ENCODE assay signal across 23 cellular contexts in genomic region chr3:45477026-45477725, GRCh38.
DNase-seq lines count a peak whose midpoint lies in the region; ATAC-seq and TF ChIP-seq lines count a peak whose summit lies in the region.
"Had no signal": no experiment of that assay in that cellular context is flagged by ENCODE, and none has a peak within 500 bp of the region (broad histone marks: within the 10 kb centered on the region; RNA-seq: fewer than 3 reads in every experiment).

No MANE protein-coding gene starts in this region.

- peaks cover 65% of the 10 kb centered on the region for H3K36me3 ChIP-seq in DND-41 (ENCODE audit: insufficient read depth, low read length)
- peaks cover 13% of the 10 kb centered on the region for H3K36me3 ChIP-seq in adipocyte (ENCODE audit: control insufficient read depth, insufficient read depth, low read length, severe bottlenecking)
- H3K36me3 ChIP-seq in spleen, result peaks cover 0 to 93% (median 24%) of the 10 kb centered on the region in 6 donors
- H3K36me3 ChIP-seq: MG63 had no signal

- POLR2A ChIA-PET in AG04449 (lab: Yijun Ruan, JAX), result no interaction called here

- TF ChIP-seq CTCF in AG04449 (IDR thresholded peaks at IDR 0.05; ENCODE audit: insufficient read depth, low read length, missing control alignments), result no peak
- TF ChIP-seq CTCF in DND-41 (IDR thresholded peaks at IDR 0.05; ENCODE audit: borderline replicate concordance, extremely low read depth, low read length, poor library complexity, severe bottlenecking), result no peak
- TF ChIP-seq CTCF in nephron progenitor cell (IDR thresholded peaks at IDR 0.05), result no peak
- no peak for TF ChIP-seq CTCF in spleen (IDR thresholded peaks at IDR 0.05 in 8 of 11, conservative IDR thresholded peaks at IDR 0.05 in 3 of 11)

- 68 to 86% (median 82%) methylated on average over 4 of the region's 4 CpGs for WGBS in spleen, 5 donors

- H3K27ac Mint-ChIP-seq in nephron progenitor cell (peak overlapping the region; percentile 32), immature natural killer cell (no peak overlapping the region)
- H3K27ac Mint-ChIP-seq: CD8-positive, alpha-beta T cell had no signal

- H3K36me3 Mint-ChIP-seq in nephron progenitor cell (ENCODE audit: low read depth), result peaks cover 68% of the 10 kb centered on the region
- H3K36me3 Mint-ChIP-seq in immature natural killer cell, result peaks cover 4 to 48% (median 31%) of the 10 kb centered on the region in 3 donors

- H3K27me3 ChIP-seq in DND-41 (ENCODE audit: insufficient read depth, low read length, poor library complexity) (no peaks in the 10 kb centered on the region), adipocyte (replicated peaks; ENCODE audit: control insufficient read depth, insufficient read depth, low read length) (no peaks in the 10 kb centered on the region), spleen (replicated peaks in 1 of 7) (no peaks in the 10 kb centered on the region)
- H3K27me3 ChIP-seq: MG63 had no signal

- no peak overlapping the region for H3K9ac ChIP-seq in DND-41 (ENCODE audit: low read depth, low read length)
- H3K9ac ChIP-seq in adipocyte (ENCODE audit: low read length), result no peak overlapping the region

- ATAC-seq in DND-41 (ENCODE audit: insufficient read depth, low read depth) (peak; percentile 88), GM21447 (IDR thresholded peaks at IDR 0.05; ENCODE audit: unreplicated experiment) (no peak)
- ATAC-seq: CD8-positive, alpha-beta T cell had no signal

- peak; percentile 24 for DNase-seq in AG04449 (ENCODE audit: low read depth, low spot score)
- peak; percentile 69 for DNase-seq in DND-41
- DNase-seq in adipocyte (ENCODE audit: low read depth), result peak; percentile 39
- DNase-seq in nephron progenitor cell, result no peak
- no peak for DNase-seq in spleen
- no peak for DNase-seq in immature natural killer cell
- DNase-seq: Calu3; CD8-positive, alpha-beta T cell; Kasumi-1; MG63; NCI-H1092; NCI-H1436; NCI-H187 treated with DMSO at 0.1 percent for 48 hours; NCI-H2107; NCI-H2227 treated with DMSO at 0.1 percent for 48 hours; NCI-H510A; NCI-H748 treated with DMSO at 0.1 percent for 48 hours; PC-9; RPMI8226; SHP77; SW 1271 had no signal

- TF ChIP-seq POLR2A in spleen (IDR thresholded peaks at IDR 0.05), result no peak

- peaks cover 4% of the 10 kb centered on the region for H3K9me3 Mint-ChIP-seq in nephron progenitor cell
- no peaks in the 10 kb centered on the region for H3K9me3 Mint-ChIP-seq in immature natural killer cell
- H3K9me3 Mint-ChIP-seq: CD8-positive, alpha-beta T cell had no signal

- no peaks in the 10 kb centered on the region for H3K27me3 Mint-ChIP-seq in nephron progenitor cell (ENCODE audit: low read depth, poor library complexity)
- H3K27me3 Mint-ChIP-seq in immature natural killer cell (ENCODE audit: low read depth in 3 of 3), result peaks cover 0 to 2% (median 0%) of the 10 kb centered on the region in 3 donors

- H3K79me2 ChIP-seq in DND-41 (ENCODE audit: insufficient read depth, low read length), result no peaks in the 10 kb centered on the region

- H3K9me3 ChIP-seq in DND-41 (ENCODE audit: insufficient read depth, low read length, severe bottlenecking) (no peaks in the 10 kb centered on the region), adipocyte (ENCODE audit: control insufficient read depth, low read length) (no peaks in the 10 kb centered on the region), spleen (peaks cover 0 to 3% (median 0%) of the 10 kb centered on the region in 8 donors)
- H3K9me3 ChIP-seq: MG63 had no signal

- H3K4me1 ChIP-seq in DND-41 (ENCODE audit: insufficient read depth, low read length) (peaks cover 10% of the 10 kb centered on the region), adipocyte (ENCODE audit: control insufficient read depth, insufficient read depth, low read length) (peaks cover 67% of the 10 kb centered on the region), spleen (no peaks in the 10 kb centered on the region)

- H3K4me3 Mint-ChIP-seq in nephron progenitor cell (no peak overlapping the region), immature natural killer cell (no peak overlapping the region)
- H3K4me3 Mint-ChIP-seq: CD8-positive, alpha-beta T cell had no signal

- CTCF ChIA-PET in AG04449 (lab: Yijun Ruan, JAX), result interaction anchor here (1.0 to 1.3 kb wide), 2 partner anchors 434 to 437 kb away, joined by 3 to 4 read pairs; no protein-coding TSS in a partner anchor

- H3K4me3 ChIP-seq in AG04449 (ENCODE audit: low read depth, low read length) (no peak overlapping the region), DND-41 (ENCODE audit: low read depth in 1 of 2, low read length in 2 of 2) (no peak overlapping the region), adipocyte (ENCODE audit: low read length) (no peak overlapping the region), spleen (no peak overlapping the region)
- H3K4me3 ChIP-seq: MG63, PC-9, SK-N-MC had no signal

- no peaks in the 10 kb centered on the region for H4K20me1 ChIP-seq in DND-41 (ENCODE audit: insufficient read depth, low read length)

- peaks cover 15% of the 10 kb centered on the region for H3K4me1 Mint-ChIP-seq in nephron progenitor cell
- H3K4me1 Mint-ChIP-seq in immature natural killer cell, result no peaks in the 10 kb centered on the region

- intact Hi-C loops in spleen (cut with DNase I; ENCODE audit: low total_unique reads), result no loop called here

- no peak overlapping the region for H2AFZ ChIP-seq in DND-41 (ENCODE audit: low read depth, low read length)
- H2AFZ ChIP-seq: PC-9 had no signal

- no peak overlapping the region for H3K4me2 ChIP-seq in DND-41 (ENCODE audit: insufficient read depth, low read length)
- H3K4me2 ChIP-seq: PC-9 had no signal

- H3K27ac ChIP-seq in DND-41 (ENCODE audit: low read length), result no peak overlapping the region
- H3K27ac ChIP-seq in spleen, result no peak overlapping the region
- H3K27ac ChIP-seq: PC-9, SK-N-MC had no signal

Comparison
In these comparisons a context has a peak if more than half of its experiments do, and no peak if none do; other contexts are left out.
1. DNase-seq: peak in AG04449 (single experiment), DND-41 (single experiment) and adipocyte (single experiment); none in nephron progenitor cell (single experiment), spleen (single experiment) and immature natural killer cell (0 of 3).